ENCODE assay signal across 8 cellular contexts in genomic region chr6:162728177-162728571, GRCh38. TPM values are rescaled to one million over a fixed set of nuclear protein-coding genes. Genes with fewer than 3 reads are reported as not detected.
A peak's percentile ranks its signal among the peaks of the same experiment; 100 is the strongest.
DNase-seq lines count a peak whose midpoint lies in the region; ATAC-seq and TF ChIP-seq lines count a peak whose summit lies in the region.

No MANE protein-coding gene starts in this region.

- H4K20me1 ChIP-seq in BLaER1 treated with 17β-estradiol and CSF1 and Interleukin-3, amounts not matched to agents 10 nM and 100 nM, result no peaks in the 10 kb centered on the region
- H4K20me1 ChIP-seq in osteoblast (ENCODE audit: insufficient read depth, low read length), result no peaks in the 10 kb centered on the region

- H3K9me3 ChIP-seq in BLaER1 treated with 17β-estradiol and CSF1 and Interleukin-3, amounts not matched to agents 10 nM and 100 nM (replicated peaks in 1 of 11), result peaks cover 0 to 13% (median 0%) of the 10 kb centered on the region in 11 experiments; a peak in 5 of 22 replicates
- H3K9me3 ChIP-seq in Panc1 (ENCODE audit: control insufficient read depth, insufficient read depth, low read depth, low read length) (no peaks in the 10 kb centered on the region), endocrine pancreas (ENCODE audit: control insufficient read depth, low read length) (no peaks in the 10 kb centered on the region), osteoblast (ENCODE audit: low read depth, low read length) (no peaks in the 10 kb centered on the region)

- H2AFZ ChIP-seq in osteoblast (ENCODE audit: low read length), result peak overlapping the region; percentile 94

- H3K27ac ChIP-seq in BLaER1 treated with 17β-estradiol and CSF1 and Interleukin-3, amounts not matched to agents 10 nM and 100 nM, result peak overlapping the region in 4 of 11 experiments; percentile 16 to 81 (median 61); a peak in 6 of 22 replicates
- peak overlapping the region; percentile 56 for H3K27ac ChIP-seq in Panc1 (ENCODE audit: low read length)
- peak overlapping the region; percentile 60 for H3K27ac ChIP-seq in osteoblast (ENCODE audit: low read depth, low read length)

- H3K79me2 ChIP-seq in osteoblast (ENCODE audit: insufficient read depth, low read length), result no peaks in the 10 kb centered on the region

- no peaks in the 10 kb centered on the region for H3K36me3 ChIP-seq in BLaER1 treated with 17β-estradiol and CSF1 and Interleukin-3, amounts not matched to agents 10 nM and 100 nM
- H3K36me3 ChIP-seq in Panc1 (ENCODE audit: control insufficient read depth, insufficient read depth, low read length), result no peaks in the 10 kb centered on the region
- H3K36me3 ChIP-seq in endocrine pancreas (ENCODE audit: control insufficient read depth, insufficient read depth, low read length), result no peaks in the 10 kb centered on the region
- no peaks in the 10 kb centered on the region for H3K36me3 ChIP-seq in osteoblast (ENCODE audit: insufficient read depth, low read length)

- DNase-seq in Panc1 (ENCODE audit: low read depth, low spot score) (no peak), osteoblast (ENCODE audit: insufficient read length, low spot score, missing footprints) (no peak), GF-D8 (lab: John Stamatoyannopoulos, UW) (no peak), hepatic stellate cell (ENCODE audit: low spot score) (no peak)
- DNase-seq in stimulated activated CD4-positive, alpha-beta T cell treated with anti-CD3 and anti-CD28 coated beads, Interleukin-2, amount 100 ng/mL, for 48 hours, result no peak
- no peak for DNase-seq in stimulated activated CD4-positive, alpha-beta T cell treated with anti-CD3 and anti-CD28 coated beads, Interleukin-4, amount 100 ng/mL, for 4 hours

- H3K27me3 ChIP-seq in BLaER1 treated with 17β-estradiol and CSF1 and Interleukin-3, amounts not matched to agents 10 nM and 100 nM, result no peaks in the 10 kb centered on the region
- H3K27me3 ChIP-seq in Panc1 (ENCODE audit: control insufficient read depth, insufficient read depth, low read length), result no peaks in the 10 kb centered on the region
- no peaks in the 10 kb centered on the region for H3K27me3 ChIP-seq in endocrine pancreas (ENCODE audit: control insufficient read depth, insufficient read depth, low read length)
- H3K27me3 ChIP-seq in osteoblast (ENCODE audit: insufficient read depth, low read length), result no peaks in the 10 kb centered on the region

- H3K9ac ChIP-seq in BLaER1 treated with 17β-estradiol and CSF1 and Interleukin-3, amounts not matched to agents 10 nM and 100 nM, result peak overlapping the region in 2 of 11 experiments; percentile 84 to 87; a peak in 3 of 22 replicates
- H3K9ac ChIP-seq in endocrine pancreas (ENCODE audit: control insufficient read depth, insufficient read depth, low read length), result peak overlapping the region; percentile 99

- H3K4me1 ChIP-seq in BLaER1 treated with 17β-estradiol and CSF1 and Interleukin-3, amounts not matched to agents 10 nM and 100 nM, result peaks cover 0 to 10% (median 5%) of the 10 kb centered on the region in 10 experiments; a peak in 7 of 20 replicates
- H3K4me1 ChIP-seq in Panc1 (ENCODE audit: control insufficient read depth, insufficient read depth, low read length), result peaks cover 9% of the 10 kb centered on the region
- peaks cover 21% of the 10 kb centered on the region for H3K4me1 ChIP-seq in endocrine pancreas (ENCODE audit: control insufficient read depth, insufficient read depth, low read length)
- H3K4me1 ChIP-seq in osteoblast (ENCODE audit: insufficient read depth, low read length), result peaks cover 8% of the 10 kb centered on the region

- intact Hi-C loops in Panc1 (cut with micrococcal nuclease; ENCODE audit: unreplicated experiment), result no loop called here

- H3K4me2 ChIP-seq in BLaER1 treated with 17β-estradiol and CSF1 and Interleukin-3, amounts not matched to agents 10 nM and 100 nM, result peak overlapping the region; percentile 77 to 94 (median 84)
- peak overlapping the region; percentile 88 for H3K4me2 ChIP-seq in osteoblast (ENCODE audit: insufficient read depth, low read length)

- H3K4me3 ChIP-seq in BLaER1 treated with 17β-estradiol and CSF1 and Interleukin-3, amounts not matched to agents 10 nM and 100 nM, result peak overlapping the region in 8 of 10 experiments; percentile 68 to 85 (median 78); a peak in 12 of 20 replicates
- H3K4me3 ChIP-seq in Panc1 (ENCODE audit: low read depth in 2 of 2, low read length in 2 of 2) (peak overlapping the region; percentile 72 to 79), endocrine pancreas (ENCODE audit: control insufficient read depth, insufficient read depth, low read length) (peak overlapping the region; percentile 90), osteoblast (ENCODE audit: insufficient read depth, low read length) (peak overlapping the region; percentile 84)

- 0 out of 2 replicates have a peak, but pooled peaks have one; percentile 3 for ATAC-seq in Panc1

- CTCF ChIA-PET in Panc1 (lab: Charles Lee), result no interaction called here

- in situ Hi-C loops in Panc1 (cut with HindIII; ENCODE audit: low pct_unique_long_range_greater_than_20kb, low sequenced_read_pairs), result no loop called here

- no TSS peak for BruUV-seq in Panc1 (replicated peaks; lab: Mats Ljungman, UMichigan)

- TF ChIP-seq CTCF in Panc1 (IDR thresholded peaks at IDR 0.05) (no peak), osteoblast (IDR thresholded peaks at IDR 0.05; ENCODE audit: extremely low read depth, low read depth, low read length) (no peak)

- POLR2A ChIA-PET in Panc1 (lab: Charles Lee), result no interaction called here

RNA-seq across cellular contexts. Expression of gene PACRG, which starts 0.4 kb away (rescaled TPM):
- total RNA-seq in Panc1 (2021; ENCODE audit: unreplicated experiment), result 0.59 TPM
- polyA plus RNA-seq in Panc1 (2012; ENCODE audit: insufficient read length), result 1.6 TPM
- total RNA-seq in osteoblast, result 0.59 and 1.4 TPM in 2 replicates

RNA-seq across cellular contexts. Expression of gene PRKN, which starts 0.6 kb away (rescaled TPM):
- total RNA-seq in Panc1 (2021; ENCODE audit: unreplicated experiment) (0.46 TPM), osteoblast (2.9 and 4.7 TPM in 2 replicates)
- 1.1 TPM for polyA plus RNA-seq in Panc1 (2012; ENCODE audit: insufficient read length)
